ENCODE assay signal across 9 cellular contexts in the genomic region with DNA sequence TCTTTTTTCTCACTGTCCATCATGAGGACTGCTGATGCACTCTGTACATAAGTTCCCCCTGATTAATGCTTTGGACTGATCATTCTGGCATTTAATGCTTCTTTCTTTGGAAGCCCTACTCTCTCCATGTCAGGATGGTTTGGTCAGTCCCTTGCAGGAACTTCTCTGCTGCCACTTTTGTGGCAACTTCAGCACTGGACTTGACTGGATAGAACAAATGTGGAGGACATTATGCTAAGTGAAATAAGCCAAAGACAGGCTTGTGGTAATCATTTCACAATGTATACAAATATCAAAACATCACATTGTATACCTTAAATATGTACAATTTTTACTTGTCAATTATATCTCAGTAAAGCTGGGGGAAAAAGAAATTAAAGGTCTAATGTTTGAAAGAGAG. TPM values are rescaled to one million over a fixed set of nuclear protein-coding genes. Genes with fewer than 3 reads are reported as not detected.
"Had no signal": no experiment of that assay in that cellular context is flagged by ENCODE, and none has a peak within 500 bp of the region (broad histone marks: within the 10 kb centered on the region; RNA-seq: fewer than 3 reads in every experiment).

No MANE protein-coding gene starts in this region.

- H3K36me3 ChIP-seq: HAP-1 had no signal

- H3K27ac ChIP-seq: GM23248 had no signal

- H3K4me1 ChIP-seq: HAP-1 had no signal

- FAIRE-seq: HTR-8/SVneo had no signal

- H3K9ac ChIP-seq: GM23248 had no signal

- H2AFZ ChIP-seq: GM23248 had no signal

- H3K4me3 ChIP-seq: GM23248, HAP-1 had no signal

- ATAC-seq: HCT116 had no signal

- DNase-seq: GM23248, GOT3, H7, IMR-90, KG1 had no signal

RNA-seq across cellular contexts. Expression of a gene that starts 54.0 kb away (rescaled TPM):
- total RNA-seq: H4 had no signal
